Comparison of ENCODE assay signal across 8 cellular contexts in the genomic region with DNA sequence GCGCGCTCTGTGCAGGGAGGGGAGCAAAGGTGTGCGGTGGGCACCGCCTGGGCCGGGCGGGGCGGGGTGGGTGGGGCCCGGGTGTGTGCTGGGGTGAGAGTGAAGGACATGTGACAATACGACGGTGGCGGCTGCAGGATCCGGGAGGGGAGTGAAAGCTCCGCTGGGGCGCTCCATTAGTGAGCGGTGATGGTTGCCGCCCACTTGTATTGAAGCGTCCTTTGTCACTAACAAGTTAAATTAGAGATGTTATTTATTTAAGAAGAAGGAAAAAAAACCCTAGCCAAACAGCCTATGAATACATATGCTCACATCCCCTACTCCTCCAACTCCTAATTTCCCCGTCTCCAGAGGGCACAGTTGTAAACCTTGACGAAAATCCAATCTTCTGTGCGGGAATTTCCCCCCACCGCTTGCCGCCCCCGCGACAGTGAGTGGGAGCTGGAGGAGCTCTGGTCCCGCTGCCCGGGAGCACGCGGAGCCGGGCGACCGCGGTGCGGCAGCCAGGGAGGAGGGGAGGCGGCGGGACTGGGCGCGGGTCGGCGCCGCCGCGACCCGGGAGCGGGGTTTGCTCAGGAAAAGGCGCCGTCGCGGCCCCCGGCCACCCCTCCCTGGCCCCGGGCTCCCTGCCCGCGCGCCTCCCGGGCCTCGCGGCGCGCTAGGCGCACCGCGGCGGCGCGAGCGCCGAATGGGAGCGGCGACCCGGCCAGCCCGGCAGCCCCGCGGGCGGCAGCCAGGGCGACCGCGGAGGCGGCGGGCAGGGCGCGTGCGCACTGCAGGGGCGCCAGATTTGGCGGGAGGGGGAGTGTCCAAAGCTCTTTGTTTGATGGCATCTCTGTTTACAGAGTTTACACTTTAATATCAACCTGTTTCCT. TPM values are rescaled to one million over a fixed set of nuclear protein-coding genes. Genes with fewer than 3 reads are reported as not detected.
A peak's percentile ranks its signal among the peaks of the same experiment; 100 is the strongest.
DNase-seq lines count a peak whose midpoint lies in the region; ATAC-seq and TF ChIP-seq lines count a peak whose summit lies in the region.

Gene MYB (plus strand): TSS at position 851 of the 875 bp plus-strand sequence. CDS start 206 bp downstream, outside the sequence.

- H3F3A ChIP-seq in neural cell (ENCODE audit: insufficient read depth, low read length, poor library complexity, severe bottlenecking), result peaks cover 7% of the 10 kb centered on the region

- H4K20me1 ChIP-seq in DND-41 (ENCODE audit: insufficient read depth, low read length), result peaks cover 31% of the 10 kb centered on the region
- H4K20me1 ChIP-seq in neural cell (ENCODE audit: insufficient read depth), result no peaks in the 10 kb centered on the region

- TF ChIP-seq RAD21 in neural cell (conservative IDR thresholded peaks at IDR 0.05), result no peak

- ATAC-seq in DND-41 (ENCODE audit: insufficient read depth, low read depth) (peak; percentile 67), GM21825 (IDR thresholded peaks at IDR 0.05; ENCODE audit: unreplicated experiment) (peak; percentile 31), Panc1 (peak; percentile 84)

- 1% methylated on average over 25 to 56 of the region's 83 CpGs for WGBS in thyroid gland, 2 donors

- DNase-seq in DND-41 (peak; percentile 91), Panc1 (ENCODE audit: low read depth, low spot score) (no peak), activated T-cell treated with anti-CD3 and anti-CD28 coated beads for 48 hours (ENCODE audit: low read depth) (peak; percentile 74), fibroblast of gingiva (ENCODE audit: low read depth) (peak; percentile 33), thyroid gland (peak; percentile 40 to 49)

- no peak for TF ChIP-seq CTCF in DND-41 (IDR thresholded peaks at IDR 0.05; ENCODE audit: borderline replicate concordance, extremely low read depth, low read length, poor library complexity, severe bottlenecking)
- no peak for TF ChIP-seq CTCF in Panc1 (IDR thresholded peaks at IDR 0.05)
- TF ChIP-seq CTCF in neural cell (IDR thresholded peaks at IDR 0.05; ENCODE audit: poor library complexity, severe bottlenecking), result no peak
- TF ChIP-seq CTCF in thyroid gland (IDR thresholded peaks at IDR 0.05), result peak in 2 of 6 experiments; percentile 15

- no peaks in the 10 kb centered on the region for H3K9me2 ChIP-seq in neural cell (ENCODE audit: insufficient read depth, low read length)

- no TSS peak for BruUV-seq in Panc1 (replicated peaks; lab: Mats Ljungman, UMichigan)

- H2AFZ ChIP-seq in DND-41 (ENCODE audit: low read depth, low read length), result peak within 1 kb of the TSS; percentile 64
- peak within 1 kb of the TSS; percentile 45 for H2AFZ ChIP-seq in neural cell (ENCODE audit: low read depth, low read length)

- intact Hi-C loops in Panc1 (cut with micrococcal nuclease; ENCODE audit: unreplicated experiment) (loop anchor here (10.0 kb wide), 1 partner anchor 126 kb away; the partner anchor contains the start of gene HBS1L), thyroid gland (cut with DNase I) (no loop called here)

- in situ Hi-C loops in Panc1 (cut with HindIII; ENCODE audit: low pct_unique_long_range_greater_than_20kb, low sequenced_read_pairs), result no loop called here

- POLR2A ChIA-PET in Panc1 (lab: Charles Lee), result interaction anchor here (0.5 kb wide), 1 partner anchor 85 kb away, joined by 5 read pairs; no protein-coding TSS in a partner anchor

- H3K4me1 ChIP-seq in DND-41 (ENCODE audit: insufficient read depth, low read length), result peaks cover 52% of the 10 kb centered on the region
- H3K4me1 ChIP-seq in Panc1 (ENCODE audit: control insufficient read depth, insufficient read depth, low read length), result peaks cover 3% of the 10 kb centered on the region
- H3K4me1 ChIP-seq in thyroid gland, result peaks cover 17 to 20% of the 10 kb centered on the region in 2 donors

- peak within 1 kb of the TSS; percentile 88 to 98 for H3K4me3 ChIP-seq in DND-41 (ENCODE audit: low read depth in 1 of 2, low read length in 2 of 2)
- H3K4me3 ChIP-seq in Panc1 (ENCODE audit: low read depth in 2 of 2, low read length in 2 of 2), result peak within 1 kb of the TSS; percentile 67 to 78
- H3K4me3 ChIP-seq in neural cell (ENCODE audit: low read length), result peak within 1 kb of the TSS; percentile 86
- H3K4me3 ChIP-seq in thyroid gland (replicated peaks in 1 of 3), result peak within 1 kb of the TSS; percentile 44 to 59 (median 51)

- CTCF ChIA-PET in Panc1 (lab: Charles Lee), result no interaction called here

- TF ChIP-seq POLR2A in thyroid gland (IDR thresholded peaks at IDR 0.05), result peak in 1 of 2 donors; percentile 14

- H3K79me2 ChIP-seq in DND-41 (ENCODE audit: insufficient read depth, low read length) (peaks cover 49% of the 10 kb centered on the region), neural cell (replicated peaks; ENCODE audit: insufficient read depth, low read length) (no peaks in the 10 kb centered on the region)

- no peak for TF ChIP-seq EP300 in neural cell (conservative IDR thresholded peaks at IDR 0.05; ENCODE audit: poor library complexity, severe bottlenecking)

- H3K27me3 ChIP-seq in DND-41 (ENCODE audit: insufficient read depth, low read length, poor library complexity), result no peaks in the 10 kb centered on the region
- H3K27me3 ChIP-seq in Panc1 (ENCODE audit: control insufficient read depth, insufficient read depth, low read length), result peaks cover 35% of the 10 kb centered on the region
- peaks cover 39% of the 10 kb centered on the region for H3K27me3 ChIP-seq in neural cell (ENCODE audit: insufficient read depth, low read depth, low read length)
- no peaks in the 10 kb centered on the region for H3K27me3 ChIP-seq in thyroid gland

- peak within 1 kb of the TSS; percentile 93 for H3K9ac ChIP-seq in DND-41 (ENCODE audit: low read depth, low read length)
- peak within 1 kb of the TSS; percentile 56 for H3K9ac ChIP-seq in neural cell (ENCODE audit: low read length)

- no peaks in the 10 kb centered on the region for H3K9me3 ChIP-seq in DND-41 (ENCODE audit: insufficient read depth, low read length, severe bottlenecking)
- H3K9me3 ChIP-seq in KOPT-K1 (ENCODE audit: insufficient read depth, low read length, poor library complexity, severe bottlenecking), result no peaks in the 10 kb centered on the region
- H3K9me3 ChIP-seq in Panc1 (ENCODE audit: control insufficient read depth, insufficient read depth, low read depth, low read length), result no peaks in the 10 kb centered on the region
- H3K9me3 ChIP-seq in neural cell (ENCODE audit: low read length), result no peaks in the 10 kb centered on the region
- no peaks in the 10 kb centered on the region for H3K9me3 ChIP-seq in thyroid gland

- H3K36me3 ChIP-seq in DND-41 (ENCODE audit: insufficient read depth, low read length), result peaks cover 42% of the 10 kb centered on the region
- peaks cover 9% of the 10 kb centered on the region for H3K36me3 ChIP-seq in KOPT-K1 (ENCODE audit: insufficient read depth, low read length)
- no peaks in the 10 kb centered on the region; the same call in 1 of the 2 replicates for H3K36me3 ChIP-seq in Panc1 (ENCODE audit: control insufficient read depth, insufficient read depth, low read length)
- no peaks in the 10 kb centered on the region for H3K36me3 ChIP-seq in neural cell (ENCODE audit: insufficient read depth, low read length)
- H3K36me3 ChIP-seq in thyroid gland, result no peaks in the 10 kb centered on the region

- H3K27ac ChIP-seq in DND-41 (ENCODE audit: low read length), result peak within 1 kb of the TSS; percentile 97
- peak within 1 kb of the TSS; percentile 97 for H3K27ac ChIP-seq in KOPT-K1 (ENCODE audit: low read depth, low read length, poor library complexity, severe bottlenecking)
- peak within 1 kb of the TSS; percentile 51; the same call in 1 of the 2 replicates for H3K27ac ChIP-seq in Panc1 (ENCODE audit: low read length)
- H3K27ac ChIP-seq in neural cell (ENCODE audit: low read length), result no peak within 1 kb of the TSS
- no peak within 1 kb of the TSS for H3K27ac ChIP-seq in thyroid gland

- H3K4me2 ChIP-seq in DND-41 (ENCODE audit: insufficient read depth, low read length), result peak within 1 kb of the TSS; percentile 94
- H3K4me2 ChIP-seq in neural cell (ENCODE audit: low read length), result peak within 1 kb of the TSS; percentile 86

TF ChIP-seq in neural cell, 6 proteins besides CTCF, POLR2A, EP300 and RAD21:
- TF ChIP-seq MXI1 (conservative IDR thresholded peaks at IDR 0.05; ENCODE audit: poor library complexity, severe bottlenecking), result peak; percentile 40
- no peak for TF ChIP-seq POLR2AphosphoS5 (IDR thresholded peaks at IDR 0.05)
- TF ChIP-seq REST (IDR thresholded peaks at IDR 0.05; ENCODE audit: borderline replicate concordance), result no peak

RNA-seq across cellular contexts. Expression of gene MYB, which starts in this region (rescaled TPM):
- total RNA-seq in Panc1 (2021; ENCODE audit: unreplicated experiment) (1.3 TPM), thyroid gland (under 1 TPM in 1 of 4 donors, not detected in 3; 0.75 TPM)
- 0.15 TPM for polyA plus RNA-seq in Panc1 (2012; ENCODE audit: insufficient read length)
- 2.9 and 4.0 TPM in 2 replicates for polyA plus RNA-seq in neural cell
- 3.4 and 4.1 TPM in 2 replicates for polyA minus RNA-seq in neural cell

Comparison
In these comparisons a context has a peak if more than half of its experiments do, and no peak if none do; other contexts are left out.
1. Peak in DNase-seq and H3K4me3 ChIP-seq in thyroid gland; RNA of the gene not detected or under 1 TPM.
2. ATAC-seq: peak in every context shown above with its lines; median percentile 84 in Panc1; 67 in DND-41; 31 in GM21825.
3. H3K27ac ChIP-seq: peak in DND-41 (single experiment), KOPT-K1 (single experiment) and Panc1 (single experiment); none in neural cell (single experiment) and thyroid gland (0 of 3).
4. Peak in every context shown above with its lines, with median percentiles within 50 percentile points of each other: H3K4me3 ChIP-seq.